ENCODE assay signal across 8 cellular contexts in genomic region chr6:143397229-143398222, GRCh38. TPM values are rescaled to one million over a fixed set of nuclear protein-coding genes. Genes with fewer than 3 reads are reported as not detected.
A peak's percentile ranks its signal among the peaks of the same experiment; 100 is the strongest.
DNase-seq lines count a peak whose midpoint lies in the region; ATAC-seq, FAIRE-seq and TF ChIP-seq lines count a peak whose summit lies in the region.

No MANE protein-coding gene starts in this region.

- no peak overlapping the region for H3K9ac ChIP-seq in kidney (ENCODE audit: low read length in 2 of 2)

- FAIRE-seq in kidney (lab: Jason Lieb, UNC), result no peak
- FAIRE-seq in frontal cortex (lab: Jason Lieb, UNC), result no peak

- no peaks in the 10 kb centered on the region for H3K36me3 Mint-ChIP-seq in type B pancreatic cell

- no peak for TF ChIP-seq POLR2A in sigmoid colon (IDR thresholded peaks at IDR 0.05)

- DNase-seq in stimulated activated naive CD4-positive, alpha-beta T cell treated with Interleukin-2 at 50 U/mL for 16 hours (lab: John Stamatoyannopoulos, UW), result peak; percentile 15
- no peak for DNase-seq in stimulated activated naive CD4-positive, alpha-beta T cell (lab: John Stamatoyannopoulos, UW)
- peak; percentile 95 for DNase-seq in amniotic epithelial cell (ENCODE audit: low read depth)
- DNase-seq in kidney, result peak; percentile 91
- DNase-seq in type B pancreatic cell (ENCODE audit: extremely low spot score, unreplicated experiment), result no peak
- DNase-seq in sigmoid colon, result no peak
- no peak for DNase-seq in frontal cortex (ENCODE audit: low spot score in 2 of 2)

- no peaks in the 10 kb centered on the region for H3K36me3 ChIP-seq in kidney (ENCODE audit: control insufficient read depth in 1 of 2, insufficient read depth in 2 of 2, low read length in 2 of 2)
- no peaks in the 10 kb centered on the region for H3K36me3 ChIP-seq in sigmoid colon

- no peak overlapping the region for H3K4me3 ChIP-seq in kidney (ENCODE audit: low read length in 2 of 2)
- H3K4me3 ChIP-seq in sigmoid colon, result no peak overlapping the region

- no peak for ATAC-seq in HG02588 (IDR thresholded peaks at IDR 0.05; ENCODE audit: unreplicated experiment)

- no peak for TF ChIP-seq EP300 in sigmoid colon (IDR thresholded peaks at IDR 0.05)

- H3K27ac ChIP-seq in kidney (ENCODE audit: low read depth in 2 of 2, low read length in 2 of 2) (no peak overlapping the region), sigmoid colon (no peak overlapping the region)

- intact Hi-C loops in kidney (cut with DNase I) (no loop called here), sigmoid colon (cut with DNase I) (no loop called here)

- H3K9me3 ChIP-seq in kidney (ENCODE audit: control insufficient read depth in 1 of 2, low read length in 2 of 2) (no peaks in the 10 kb centered on the region), sigmoid colon (no peaks in the 10 kb centered on the region)

- no peak for TF ChIP-seq CTCF in kidney (IDR thresholded peaks at IDR 0.05; ENCODE audit: borderline replicate concordance, extremely low read depth, insufficient read depth)
- no peak for TF ChIP-seq CTCF in type B pancreatic cell (conservative IDR thresholded peaks at IDR 0.05)
- no peak for TF ChIP-seq CTCF in sigmoid colon (IDR thresholded peaks at IDR 0.05)

- H3K4me3 Mint-ChIP-seq in type B pancreatic cell, result no peak overlapping the region

- 21 to 65% methylated on average over 16 of the region's 16 CpGs for whole genome bisulfite sequencing in sigmoid colon, 2 donors

- no peaks in the 10 kb centered on the region for H3K27me3 Mint-ChIP-seq in type B pancreatic cell

- H3K4me1 ChIP-seq in kidney (ENCODE audit: control insufficient read depth in 1 of 2, insufficient read depth in 1 of 2, low read depth in 1 of 2, low read length in 2 of 2) (no peaks in the 10 kb centered on the region), sigmoid colon (no peaks in the 10 kb centered on the region)

- no peaks in the 10 kb centered on the region for H3K27me3 ChIP-seq in sigmoid colon

- H3K4me1 Mint-ChIP-seq in type B pancreatic cell (ENCODE audit: unreplicated experiment), result peaks cover 37% of the 10 kb centered on the region

- H3K9me3 Mint-ChIP-seq in type B pancreatic cell, result no peaks in the 10 kb centered on the region

- peak overlapping the region; percentile 83 for H3K27ac Mint-ChIP-seq in type B pancreatic cell

RNA-seq across cellular contexts. Expression of gene ADAT2, which starts 53.0 kb away (rescaled TPM):
- total RNA-seq in kidney (6.9 TPM), type B pancreatic cell (ENCODE audit: low replicate concordance) (5.2 and 10.3 TPM in 2 replicates), sigmoid colon (1 to 10 TPM; 2.2 to 8.7 (median 2.9) TPM), frontal cortex (4.5 TPM)
- polyA plus RNA-seq in kidney (ENCODE audit: insufficient read depth, low read depth, low replicate concordance) (4.6 TPM), sigmoid colon (1 to 10 TPM in 2 of 3 donors, under 1 TPM in 1; 0.60 to 6.0 (median 1.4) TPM)

RNA-seq across cellular contexts. Expression of gene PEX3, which starts 53.1 kb away (rescaled TPM):
- total RNA-seq in kidney (28.6 TPM), type B pancreatic cell (ENCODE audit: low replicate concordance) (12.8 and 13.1 TPM in 2 replicates), sigmoid colon (10 to 100 TPM; 10.6 to 16.1 (median 12.3) TPM), frontal cortex (33.8 TPM)
- polyA plus RNA-seq in kidney (ENCODE audit: insufficient read depth, low read depth, low replicate concordance) (31.7 TPM), sigmoid colon (1 to 10 TPM; 5.1 to 6.5 (median 5.4) TPM)

Comparison
In these comparisons a context has a peak if more than half of its experiments do, and no peak if none do; other contexts are left out.
1. DNase-seq: peak in stimulated activated naive CD4-positive, alpha-beta T cell treated with Interleukin-2 at 50 U/mL for 16 hours (single experiment), amniotic epithelial cell (single experiment) and kidney (single experiment); none in stimulated activated naive CD4-positive, alpha-beta T cell (0 of 6), type B pancreatic cell (single experiment), sigmoid colon (single experiment) and frontal cortex (0 of 2).